Comparison of ENCODE assay signal across 17 cellular contexts in the genomic region with DNA sequence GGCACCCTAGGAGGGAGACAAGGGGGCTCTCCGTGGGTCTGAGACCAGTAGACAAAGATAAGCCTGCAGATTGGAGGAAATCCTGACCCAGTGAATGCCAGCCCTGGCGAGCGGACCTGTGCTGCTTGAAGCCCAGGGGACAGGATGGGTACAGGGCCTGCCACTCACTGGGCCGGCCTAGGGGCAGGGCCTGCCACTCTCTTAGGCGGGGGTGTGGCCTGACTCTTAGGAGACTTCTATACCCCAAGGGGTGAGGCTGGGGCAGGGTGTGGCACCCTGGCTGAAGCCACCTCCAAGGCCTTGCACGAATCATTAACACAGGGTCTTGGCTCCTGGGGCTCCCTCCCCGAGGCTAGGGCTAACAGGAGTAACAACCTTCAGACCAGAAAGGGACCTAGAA. TPM values are rescaled to one million over a fixed set of nuclear protein-coding genes. Genes with fewer than 3 reads are reported as not detected.
A peak's percentile ranks its signal among the peaks of the same experiment; 100 is the strongest.
DNase-seq lines count a peak whose midpoint lies in the region; ATAC-seq and TF ChIP-seq lines count a peak whose summit lies in the region.
"Had no signal": no experiment of that assay in that cellular context is flagged by ENCODE, and none has a peak within 500 bp of the region (broad histone marks: within the 10 kb centered on the region; RNA-seq: fewer than 3 reads in every experiment).

No MANE protein-coding gene starts in this region.

- H3K4me1 ChIP-seq in tibial artery: peaks cover 0 to 29% (median 24%) of the 10 kb centered on the region in 4 donors
- H3K4me1 ChIP-seq: parathyroid adenoma had no signal

- no peaks in the 10 kb centered on the region for H3K9me3 ChIP-seq in tibial artery

- peak; percentile 54 for ATAC-seq in stimulated activated naive CD8-positive, alpha-beta T cell treated with anti-CD3 and anti-CD28 coated beads, Interleukin-15, amount 100 ng/mL, for 72 hours
- ATAC-seq in stimulated activated naive CD8-positive, alpha-beta T cell treated with anti-CD3 and anti-CD28 coated beads, Interleukin-15, Interleukin-2, amounts not matched to agents 100 U/mL and 50 U/mL, for 24 hours: no peak
- ATAC-seq in GM19455 (IDR thresholded peaks at IDR 0.05; ENCODE audit: unreplicated experiment): no peak
- ATAC-seq in HG03457 (IDR thresholded peaks at IDR 0.05; ENCODE audit: unreplicated experiment): no peak
- ATAC-seq: activated T-cell treated with anti-CD3 and anti-CD28 coated beads, Interleukin-2, amount 50 U/mL, for 72 hours; K562; stimulated activated effector memory CD8-positive, alpha-beta T cell treated with anti-CD3 and anti-CD28 coated beads, Interleukin-12 subunit alpha, Interleukin-12 subunit beta, amount 100 ng/mL, for 72 hours had no signal

- H3K27ac Mint-ChIP-seq in stimulated activated naive CD8-positive, alpha-beta T cell treated with anti-CD3 and anti-CD28 coated beads, Interleukin-15, amount 100 ng/mL, for 72 hours: peak overlapping the region in 1 of 2 donors; percentile 9
- H3K27ac Mint-ChIP-seq in brain (peak overlapping the region in 3 of 5 experiments; percentile 72 to 91 (median 87)), mesothelial cell of epicardium (peak overlapping the region; percentile 5)
- H3K27ac Mint-ChIP-seq: activated T-cell treated with anti-CD3 and anti-CD28 coated beads, Interleukin-2, amount 50 U/mL, for 72 hours; stimulated activated effector memory CD8-positive, alpha-beta T cell treated with anti-CD3 and anti-CD28 coated beads, Interleukin-12 subunit alpha, Interleukin-12 subunit beta, amount 100 ng/mL, for 72 hours had no signal

- H3K27me3 Mint-ChIP-seq in stimulated activated naive CD8-positive, alpha-beta T cell treated with anti-CD3 and anti-CD28 coated beads, Interleukin-15, amount 100 ng/mL, for 72 hours: no peaks in the 10 kb centered on the region
- H3K27me3 Mint-ChIP-seq in brain (no peaks in the 10 kb centered on the region), mesothelial cell of epicardium (ENCODE audit: low read depth) (no peaks in the 10 kb centered on the region)

- H3K27me3 ChIP-seq in tibial artery: no peaks in the 10 kb centered on the region

- H3K36me3 ChIP-seq in tibial artery: peaks cover 17 to 36% (median 22%) of the 10 kb centered on the region in 3 donors

- H3K4me3 ChIP-seq in tibial artery: no peak overlapping the region
- H3K4me3 ChIP-seq: K562, smooth muscle cell had no signal

- H3K27ac ChIP-seq in tibial artery: no peak overlapping the region
- H3K27ac ChIP-seq: parathyroid adenoma had no signal

- TF ChIP-seq CTCF in brain (conservative IDR thresholded peaks at IDR 0.05): no peak
- TF ChIP-seq CTCF in mesothelial cell of epicardium (IDR thresholded peaks at IDR 0.05; ENCODE audit: unreplicated experiment): no peak
- TF ChIP-seq CTCF in tibial artery (IDR thresholded peaks at IDR 0.05): no peak

- H3K4me1 Mint-ChIP-seq in stimulated activated naive CD8-positive, alpha-beta T cell treated with anti-CD3 and anti-CD28 coated beads, Interleukin-15, amount 100 ng/mL, for 72 hours: peaks cover 7% of the 10 kb centered on the region
- peaks cover 40% of the 10 kb centered on the region for H3K4me1 Mint-ChIP-seq in brain
- peaks cover 30% of the 10 kb centered on the region for H3K4me1 Mint-ChIP-seq in mesothelial cell of epicardium

- H3K36me3 Mint-ChIP-seq in brain (peaks cover 52% of the 10 kb centered on the region), mesothelial cell of epicardium (peaks cover 23% of the 10 kb centered on the region)

- intact Hi-C loops in tibial artery (cut with DNase I; ENCODE audit: low total_unique reads): no loop called here

- DNase-seq in stimulated activated naive CD8-positive, alpha-beta T cell treated with anti-CD3 and anti-CD28 coated beads, Interleukin-15, amount 100 ng/mL, for 72 hours: no peak
- no peak for DNase-seq in stimulated activated naive CD8-positive, alpha-beta T cell treated with anti-CD3 and anti-CD28 coated beads, Interleukin-15, Interleukin-2, amounts not matched to agents 100 U/mL and 50 U/mL, for 24 hours
- DNase-seq in mesothelial cell of epicardium (ENCODE audit: low spot score in 2 of 2, unreplicated experiment in 2 of 2) (no peak), hepatic stellate cell (ENCODE audit: low spot score) (no peak), tibial artery (no peak)
- DNase-seq: activated T-cell treated with anti-CD3 and anti-CD28 coated beads, Interleukin-2, amount 50 U/mL, for 72 hours; islet precursor cell; NCI-H1105; NCI-H226; SIG-M5 had no signal

- H3K9me3 Mint-ChIP-seq in stimulated activated naive CD8-positive, alpha-beta T cell treated with anti-CD3 and anti-CD28 coated beads, Interleukin-15, amount 100 ng/mL, for 72 hours: no peaks in the 10 kb centered on the region
- H3K9me3 Mint-ChIP-seq in brain (no peaks in the 10 kb centered on the region), mesothelial cell of epicardium (no peaks in the 10 kb centered on the region)
- H3K9me3 Mint-ChIP-seq: activated T-cell treated with anti-CD3 and anti-CD28 coated beads, Interleukin-2, amount 50 U/mL, for 72 hours; stimulated activated effector memory CD8-positive, alpha-beta T cell treated with anti-CD3 and anti-CD28 coated beads, Interleukin-12 subunit alpha, Interleukin-12 subunit beta, amount 100 ng/mL, for 72 hours had no signal

- no peak overlapping the region for H3K4me3 Mint-ChIP-seq in stimulated activated naive CD8-positive, alpha-beta T cell treated with anti-CD3 and anti-CD28 coated beads, Interleukin-15, amount 100 ng/mL, for 72 hours
- H3K4me3 Mint-ChIP-seq in brain (no peak overlapping the region), mesothelial cell of epicardium (no peak overlapping the region)
- H3K4me3 Mint-ChIP-seq: activated T-cell treated with anti-CD3 and anti-CD28 coated beads, Interleukin-2, amount 50 U/mL, for 72 hours; stimulated activated effector memory CD8-positive, alpha-beta T cell treated with anti-CD3 and anti-CD28 coated beads, Interleukin-12 subunit alpha, Interleukin-12 subunit beta, amount 100 ng/mL, for 72 hours had no signal

RNA-seq across cellular contexts. Expression of a gene that starts 30.7 kb away (rescaled TPM):
- 24.2 TPM for polyA plus RNA-seq in brain (ENCODE audit: insufficient read depth, low read depth, low replicate concordance)
- 13.6 to 14.7 TPM (median 13.9 TPM) in 3 replicates for total RNA-seq in mesothelial cell of epicardium
